ENCODE assay signal across 1 cellular context in the genomic region with DNA sequence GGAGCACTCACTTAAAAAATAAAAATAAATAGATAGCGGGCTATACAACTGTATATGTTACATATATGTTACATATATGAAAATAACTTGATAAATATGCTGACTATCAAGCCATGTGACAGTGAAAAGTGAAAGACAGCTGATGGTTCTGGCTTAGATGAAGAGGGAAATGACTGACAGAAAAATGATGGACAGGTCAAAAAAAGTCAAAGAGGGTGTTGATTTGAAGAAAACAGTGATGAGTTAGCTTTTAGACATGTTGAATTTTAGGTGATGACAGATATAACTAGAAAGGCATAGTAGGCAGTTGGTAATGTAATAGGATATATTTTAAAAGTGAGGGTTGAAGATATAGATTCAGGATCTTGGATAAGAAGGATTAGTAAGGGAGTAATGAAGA.
TF ChIP-seq lines count a peak whose summit lies in the region.

No MANE protein-coding gene starts in this region.

TF ChIP-seq in K562, 482 proteins besides CTCF, POLR2A, EP300 and RAD21:
- TF ChIP-seq, protein P1, sequence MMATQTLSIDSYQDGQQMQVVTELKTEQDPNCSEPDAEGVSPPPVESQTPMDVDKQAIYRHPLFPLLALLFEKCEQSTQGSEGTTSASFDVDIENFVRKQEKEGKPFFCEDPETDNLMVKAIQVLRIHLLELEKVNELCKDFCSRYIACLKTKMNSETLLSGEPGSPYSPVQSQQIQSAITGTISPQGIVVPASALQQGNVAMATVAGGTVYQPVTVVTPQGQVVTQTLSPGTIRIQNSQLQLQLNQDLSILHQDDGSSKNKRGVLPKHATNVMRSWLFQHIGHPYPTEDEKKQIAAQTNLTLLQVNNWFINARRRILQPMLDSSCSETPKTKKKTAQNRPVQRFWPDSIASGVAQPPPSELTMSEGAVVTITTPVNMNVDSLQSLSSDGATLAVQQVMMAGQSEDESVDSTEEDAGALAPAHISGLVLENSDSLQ (IDR thresholded peaks at IDR 0.05): peak; percentile 75
- TF ChIP-seq TBL1XR1 (IDR thresholded peaks at IDR 0.05; ENCODE audit: low read length in 2 of 2) (no peak), MEIS2 (IDR thresholded peaks at IDR 0.05; ENCODE audit: partially characterized antibody) (peak; percentile 53), ARHGAP35 (IDR thresholded peaks at IDR 0.05; ENCODE audit: partially characterized antibody) (peak; percentile 13), ZNF316 (IDR thresholded peaks at IDR 0.05) (peak; percentile 34; the same call in 1 of the 2 replicates)
- TF ChIP-seq, protein P2, sequence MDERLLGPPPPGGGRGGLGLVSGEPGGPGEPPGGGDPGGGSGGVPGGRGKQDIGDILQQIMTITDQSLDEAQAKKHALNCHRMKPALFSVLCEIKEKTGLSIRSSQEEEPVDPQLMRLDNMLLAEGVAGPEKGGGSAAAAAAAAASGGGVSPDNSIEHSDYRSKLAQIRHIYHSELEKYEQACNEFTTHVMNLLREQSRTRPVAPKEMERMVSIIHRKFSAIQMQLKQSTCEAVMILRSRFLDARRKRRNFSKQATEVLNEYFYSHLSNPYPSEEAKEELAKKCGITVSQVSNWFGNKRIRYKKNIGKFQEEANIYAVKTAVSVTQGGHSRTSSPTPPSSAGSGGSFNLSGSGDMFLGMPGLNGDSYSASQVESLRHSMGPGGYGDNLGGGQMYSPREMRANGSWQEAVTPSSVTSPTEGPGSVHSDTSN (CRISPR knock-in tag; IDR thresholded peaks at IDR 0.05; ENCODE audit: low read depth): no peak
- TF ChIP-seq, protein P2 (tag; conservative IDR thresholded peaks at IDR 0.05; ENCODE audit: low read depth): peak; percentile 59
